8 cellular contexts compared by ENCODE assay signal in genomic region chr17:38333635-38334295, GRCh38. TPM values are rescaled to one million over a fixed set of nuclear protein-coding genes. Genes with fewer than 3 reads are reported as not detected.
DNase-seq lines count a peak whose midpoint lies in the region; ATAC-seq and TF ChIP-seq lines count a peak whose summit lies in the region.

No MANE protein-coding gene starts in this region.

- TF ChIP-seq CTCF in MCF 10A (IDR thresholded peaks at IDR 0.05; ENCODE audit: unreplicated experiment): peak; percentile 73
- TF ChIP-seq CTCF in breast epithelium (IDR thresholded peaks at IDR 0.05): peak in 1 of 3 donors; percentile 16

- DNase-seq in MCF 10A (ENCODE audit: unreplicated experiment) (peak; percentile 54), breast epithelium (ENCODE audit: low spot score in 2 of 2) (no peak), NCI-H510A (lab: John Stamatoyannopoulos, UW) (peak; percentile 3), left lobe of liver (ENCODE audit: low spot score) (no peak), HCEC 1CT (no peak), retina (no peak), H4 (ENCODE audit: low spot score) (no peak)

- CTCF ChIA-PET in MCF 10A (lab: Yijun Ruan, JAX): interaction anchor here (0.5 to 6.1 kb wide), 7 partner anchors 8 to 665 kb away, joined by 3 to 49 read pairs (median 3); no protein-coding TSS in a partner anchor

- H3K9me3 Mint-ChIP-seq in MCF 10A (ENCODE audit: unreplicated experiment): no peaks in the 10 kb centered on the region
- no peaks in the 10 kb centered on the region for H3K9me3 Mint-ChIP-seq in activated naive CD4-positive, alpha-beta T cell treated with anti-CD3 and anti-CD28 coated beads, Interleukin-2, amount 50 U/mL, for 24 hours

- H3K27ac Mint-ChIP-seq in MCF 10A (ENCODE audit: low read depth, unreplicated experiment): peak overlapping the region; percentile 3
- peak overlapping the region; percentile 41 for H3K27ac Mint-ChIP-seq in activated naive CD4-positive, alpha-beta T cell treated with anti-CD3 and anti-CD28 coated beads, Interleukin-2, amount 50 U/mL, for 24 hours

- no peaks in the 10 kb centered on the region for H3K27me3 ChIP-seq in breast epithelium

- no peaks in the 10 kb centered on the region for H3K4me1 ChIP-seq in breast epithelium

- no peak overlapping the region for H3K4me3 Mint-ChIP-seq in MCF 10A (ENCODE audit: unreplicated experiment)
- no peak overlapping the region for H3K4me3 Mint-ChIP-seq in activated naive CD4-positive, alpha-beta T cell treated with anti-CD3 and anti-CD28 coated beads, Interleukin-2, amount 50 U/mL, for 24 hours

- peaks cover 3% of the 10 kb centered on the region for H3K4me1 Mint-ChIP-seq in MCF 10A (ENCODE audit: insufficient read depth, unreplicated experiment)
- no peaks in the 10 kb centered on the region for H3K4me1 Mint-ChIP-seq in activated naive CD4-positive, alpha-beta T cell treated with anti-CD3 and anti-CD28 coated beads, Interleukin-2, amount 50 U/mL, for 24 hours

- no peak overlapping the region for H3K27ac ChIP-seq in breast epithelium

- H3K36me3 ChIP-seq in breast epithelium: no peaks in the 10 kb centered on the region

- H3K36me3 Mint-ChIP-seq in MCF 10A (ENCODE audit: insufficient read depth, unreplicated experiment): no peaks in the 10 kb centered on the region
- H3K36me3 Mint-ChIP-seq in activated naive CD4-positive, alpha-beta T cell treated with anti-CD3 and anti-CD28 coated beads, Interleukin-2, amount 50 U/mL, for 24 hours: no peaks in the 10 kb centered on the region

- TF ChIP-seq POLR2A in breast epithelium (IDR thresholded peaks at IDR 0.05): no peak

- ATAC-seq in left lobe of liver: peak; percentile 71

- H3K9me3 ChIP-seq in breast epithelium: no peaks in the 10 kb centered on the region

- POLR2A ChIA-PET in MCF 10A (lab: Yijun Ruan, JAX): interaction anchor here (0.5 to 0.7 kb wide), 2 partner anchors 18 to 1270 kb away, joined by 3 read pairs; no protein-coding TSS in a partner anchor

- intact Hi-C loops in MCF 10A (cut with micrococcal nuclease): no loop called here
- intact Hi-C loops in breast epithelium (cut with DNase I; ENCODE audit: low total_unique reads): no loop called here

- H3K27me3 Mint-ChIP-seq in MCF 10A (ENCODE audit: insufficient read depth, unreplicated experiment): peaks cover 12% of the 10 kb centered on the region
- no peaks in the 10 kb centered on the region for H3K27me3 Mint-ChIP-seq in activated naive CD4-positive, alpha-beta T cell treated with anti-CD3 and anti-CD28 coated beads, Interleukin-2, amount 50 U/mL, for 24 hours

- BruUV-seq in MCF 10A (replicated peaks; lab: Mats Ljungman, UMichigan): no TSS peak

- no peak overlapping the region for H3K4me3 ChIP-seq in breast epithelium

RNA-seq across cellular contexts. Expression of gene GPR179, which starts 10.0 kb away (rescaled TPM):
- total RNA-seq in MCF 10A (2022) (0.09 and 0.37 TPM in 2 replicates), breast epithelium (under 1 TPM; under 0.01 TPM), left lobe of liver (0.03 TPM)
- 0.06 TPM in 1 of 2 replicates, not detected in the other for total RNA-seq in H4 (2014; rRNA removed; shearing (Covaris generic))

RNA-seq across cellular contexts. Expression of gene SOCS7, which starts 17.9 kb away (rescaled TPM):
- total RNA-seq in MCF 10A (2022) (26.2 and 32.1 TPM in 2 replicates), breast epithelium (10 to 100 TPM in 2 of 3 donors, 1 to 10 TPM in 1; 9.9 to 24.0 (median 14.7) TPM), left lobe of liver (6.4 TPM)
- 5.9 and 6.9 TPM in 2 replicates for total RNA-seq in H4 (2014; rRNA removed; shearing (Covaris generic))

RNA-seq across cellular contexts. Expression of gene MRPL45, which starts 36.8 kb away (rescaled TPM):
- total RNA-seq in MCF 10A (2022) (37.2 and 48.4 TPM in 2 replicates), breast epithelium (10 to 100 TPM; 27.9 to 42.9 (median 36.8) TPM), left lobe of liver (19.1 TPM)
- total RNA-seq in H4 (2014; rRNA removed; shearing (Covaris generic)): 59.2 and 59.5 TPM in 2 replicates

Comparison
In these comparisons a context has a peak if more than half of its experiments do, and no peak if none do; other contexts are left out.
1. DNase-seq: peak in MCF 10A (single experiment) and NCI-H510A (single experiment); none in breast epithelium (0 of 2), left lobe of liver (single experiment), HCEC 1CT (single experiment), retina (single experiment) and H4 (single experiment).